In the genomic region with DNA sequence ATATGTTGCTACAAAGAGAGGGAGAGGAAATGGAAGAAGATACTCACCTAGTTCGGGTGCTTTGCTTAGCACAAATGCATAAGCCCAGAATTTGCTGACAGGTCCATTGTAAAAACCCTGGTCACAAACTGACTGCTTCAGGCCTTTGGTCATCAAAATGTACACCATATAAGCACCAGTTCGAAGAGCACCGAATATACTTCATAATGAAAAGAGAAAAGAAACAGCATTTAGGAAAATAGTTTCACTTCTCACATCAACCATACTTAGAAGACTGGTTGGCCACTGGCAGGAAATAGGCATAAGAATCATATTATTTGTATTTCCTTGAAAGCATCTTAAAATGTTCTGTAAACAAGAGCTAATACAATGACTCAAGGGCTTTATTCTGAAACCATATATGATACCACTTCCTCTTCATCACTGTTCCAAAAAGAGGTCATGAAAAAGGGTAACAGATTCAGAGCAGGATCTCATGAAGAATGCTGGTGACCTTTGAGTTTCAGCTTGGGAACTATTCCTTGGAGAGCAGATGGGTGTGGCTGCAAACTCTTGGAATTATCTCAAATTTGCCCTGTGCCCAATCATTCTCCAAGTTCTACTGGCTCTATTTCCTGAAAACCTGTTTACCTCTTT, we compare ENCODE assay signal across 8 cellular contexts.
DNase-seq lines count a peak whose midpoint lies in the region; ATAC-seq, FAIRE-seq and TF ChIP-seq lines count a peak whose summit lies in the region.

No MANE protein-coding gene starts in this region.

- no peak overlapping the region for H3K9ac ChIP-seq in HepG2 (ENCODE audit: insufficient read depth, low read depth, low read length)

- TF ChIP-seq CTCF in HepG2 (CRISPR knock-in tag; IDR thresholded peaks at IDR 0.05) (no peak), right lobe of liver (IDR thresholded peaks at IDR 0.05) (no peak), suprapubic skin (IDR thresholded peaks at IDR 0.05) (no peak)

- intact Hi-C loops in HepG2 (cut with micrococcal nuclease; ENCODE audit: unreplicated experiment) (no loop called here), right lobe of liver (cut with DNase I) (loop anchor here in 1 of 2 donors (5.0 kb wide), 1 partner anchor 148 kb away; no protein-coding TSS in a partner anchor)

- H3K36me3 ChIP-seq in HepG2 (replicated peaks in 1 of 2; ENCODE audit: control insufficient read depth in 1 of 2, insufficient read depth in 2 of 2, low read length in 2 of 2) (peaks cover 0 to 7% of the 10 kb centered on the region in 2 experiments; a peak in 2 of 5 replicates), right lobe of liver (no peaks in the 10 kb centered on the region), suprapubic skin (no peaks in the 10 kb centered on the region)

- H3K9me3 ChIP-seq in HepG2 (ENCODE audit: low read length) (no peaks in the 10 kb centered on the region), right lobe of liver (no peaks in the 10 kb centered on the region), suprapubic skin (no peaks in the 10 kb centered on the region)

- FAIRE-seq in HepG2 (lab: Jason Lieb, UNC), result no peak

- peak overlapping the region; percentile 37 for H3K27ac Mint-ChIP-seq in activated naive CD8-positive, alpha-beta T cell treated with anti-CD3 and anti-CD28 coated beads, Interleukin-2, amount 50 U/mL, for 24 hours

- H3K27me3 ChIP-seq in HepG2 (ENCODE audit: control insufficient read depth in 1 of 2, insufficient read depth in 2 of 2, low read length in 2 of 2) (no peaks in the 10 kb centered on the region), right lobe of liver (no peaks in the 10 kb centered on the region), suprapubic skin (no peaks in the 10 kb centered on the region)

- in situ Hi-C loops in HepG2 (cut with HindIII; ENCODE audit: extremely low pct_ligation_motif_present, low pct_unique_long_range_greater_than_20kb), result no loop called here

- peak overlapping the region; percentile 48 for H3K4me3 Mint-ChIP-seq in activated naive CD8-positive, alpha-beta T cell treated with anti-CD3 and anti-CD28 coated beads, Interleukin-2, amount 50 U/mL, for 24 hours

- POLR2A ChIA-PET in HepG2 (lab: Yijun Ruan, JAX), result no interaction called here

- H3K4me1 ChIP-seq in HepG2 (ENCODE audit: insufficient read depth, low read length) (peaks cover 26% of the 10 kb centered on the region), right lobe of liver (peaks cover 0 to 71% (median 18%) of the 10 kb centered on the region in 4 donors), suprapubic skin (no peaks in the 10 kb centered on the region)

- no peaks in the 10 kb centered on the region for H3K79me2 ChIP-seq in HepG2 (ENCODE audit: insufficient read depth, low read length)

- CTCF ChIA-PET in HepG2 (lab: Yijun Ruan, JAX; ENCODE audit: low intra/inter-chr PET ratio, low total read pairs), result no interaction called here

- 0 out of 2 replicates have a peak, but pooled peaks cover 7% of the 10 kb centered on the region for H4K20me1 ChIP-seq in HepG2 (ENCODE audit: insufficient read depth, low read length)

- TF ChIP-seq EP300 in HepG2 (IDR thresholded peaks at IDR 0.05; ENCODE audit: low read depth in 2 of 2, low read length in 2 of 2) (no peak), HepG2 (CRISPR knock-in tag; IDR thresholded peaks at IDR 0.05; ENCODE audit: borderline replicate concordance) (no peak), suprapubic skin (IDR thresholded peaks at IDR 0.05) (no peak)

- BruUV-seq in HepG2 (replicated peaks; lab: Mats Ljungman, UMichigan), result no TSS peak

- DNase-seq in HepG2 (ENCODE audit: low spot score) (no peak), right lobe of liver (no peak), NCI-H1105 (lab: John Stamatoyannopoulos, UW) (no peak), suprapubic skin (ENCODE audit: low spot score in 2 of 2) (no peak), putamen (ENCODE audit: low spot score) (no peak), AML-193 (lab: John Stamatoyannopoulos, UW) (no peak)
- no peak for DNase-seq in activated naive CD8-positive, alpha-beta T cell treated with anti-CD3 and anti-CD28 coated beads, Interleukin-2, amount 50 U/mL, for 24 hours

- H3K36me3 Mint-ChIP-seq in activated naive CD8-positive, alpha-beta T cell treated with anti-CD3 and anti-CD28 coated beads, Interleukin-2, amount 50 U/mL, for 24 hours (ENCODE audit: low read depth), result no peaks in the 10 kb centered on the region

- H3K27me3 Mint-ChIP-seq in activated naive CD8-positive, alpha-beta T cell treated with anti-CD3 and anti-CD28 coated beads, Interleukin-2, amount 50 U/mL, for 24 hours, result no peaks in the 10 kb centered on the region

- H2AFZ ChIP-seq in HepG2 (ENCODE audit: low read length), result no peak overlapping the region

- no peaks in the 10 kb centered on the region for H3K9me3 Mint-ChIP-seq in activated naive CD8-positive, alpha-beta T cell treated with anti-CD3 and anti-CD28 coated beads, Interleukin-2, amount 50 U/mL, for 24 hours

- H3K4me1 Mint-ChIP-seq in activated naive CD8-positive, alpha-beta T cell treated with anti-CD3 and anti-CD28 coated beads, Interleukin-2, amount 50 U/mL, for 24 hours, result peaks cover 35% of the 10 kb centered on the region

- no peak overlapping the region for H3K4me2 ChIP-seq in HepG2 (ENCODE audit: low read depth, low read length)

- 91% methylated on average over 3 of the region's 3 CpGs for WGBS in HepG2 (ENCODE audit: low lambda C conversion rate)
- WGBS in right lobe of liver (ENCODE audit: insufficient coverage, low coverage, low lambda C conversion rate, missing lambda C conversion rate), result 52% methylated on average over 3 of the region's 3 CpGs
- 83% methylated on average over 3 of the region's 3 CpGs for WGBS in suprapubic skin

- H3K4me3 ChIP-seq in HepG2 (replicated peaks in 1 of 3; ENCODE audit: insufficient read depth in 1 of 3, low read depth in 2 of 3, low read length in 3 of 3) (no peak overlapping the region), right lobe of liver (no peak overlapping the region), suprapubic skin (no peak overlapping the region)

- H3K27ac ChIP-seq in HepG2 (ENCODE audit: extremely low read length, insufficient read depth, low read length), result no peak overlapping the region
- peak overlapping the region in 1 of 3 donors; percentile 24 for H3K27ac ChIP-seq in right lobe of liver
- H3K27ac ChIP-seq in suprapubic skin, result no peak overlapping the region

- no peak for ATAC-seq in HepG2
- ATAC-seq in right lobe of liver, result no peak
- ATAC-seq in HG03060 (IDR thresholded peaks at IDR 0.05; ENCODE audit: low read depth, unreplicated experiment), result peak; percentile 88
- peak; percentile 59 for ATAC-seq in activated naive CD8-positive, alpha-beta T cell treated with anti-CD3 and anti-CD28 coated beads, Interleukin-2, amount 50 U/mL, for 24 hours

- no peak for TF ChIP-seq POLR2A in HepG2 (IDR thresholded peaks at IDR 0.05; ENCODE audit: insufficient read depth in 1 of 2, low read depth in 2 of 2, low read length in 2 of 2)
- TF ChIP-seq POLR2A in right lobe of liver (IDR thresholded peaks at IDR 0.05), result no peak
- no peak for TF ChIP-seq POLR2A in suprapubic skin (IDR thresholded peaks at IDR 0.05)

- TF ChIP-seq RAD21 in HepG2 (CRISPR knock-in tag; IDR thresholded peaks at IDR 0.05), result no peak

TF ChIP-seq in HepG2, 621 proteins besides CTCF, POLR2A, EP300 and RAD21:
- TF ChIP-seq MAFF (IDR thresholded peaks at IDR 0.05; ENCODE audit: low read depth, low read length), result 0 out of 2 replicates have a peak, but pooled peaks have one; percentile 16
- TF ChIP-seq MAFK (conservative IDR thresholded peaks at IDR 0.05 in 1 of 2, IDR thresholded peaks at IDR 0.05 in 1 of 2; ENCODE audit: low read length in 2 of 2), result peak; percentile 13 to 45; a peak in 2 of 4 replicates
- no peak for TF ChIP-seq SMAD1 (CRISPR knock-in tag; IDR thresholded peaks at IDR 0.05; ENCODE audit: borderline replicate concordance, low read depth)

Comparison
In these comparisons a context has a peak if more than half of its experiments do, and no peak if none do; other contexts are left out.
1. ATAC-seq: peak in HG03060 (single experiment) and activated naive CD8-positive, alpha-beta T cell treated with anti-CD3 and anti-CD28 coated beads, Interleukin-2, amount 50 U/mL, for 24 hours (single experiment); none in HepG2 (single experiment) and right lobe of liver (0 of 4).